26 cellular contexts compared by ENCODE assay signal in genomic region chr22:42310301-42310981, GRCh38. TPM values are rescaled to one million over a fixed set of nuclear protein-coding genes. Genes with fewer than 3 reads are reported as not detected.
DNase-seq lines count a peak whose midpoint lies in the region; ATAC-seq, FAIRE-seq and TF ChIP-seq lines count a peak whose summit lies in the region.
"Had no signal": no experiment of that assay in that cellular context is flagged by ENCODE, and none has a peak within 500 bp of the region (broad histone marks: within the 10 kb centered on the region; RNA-seq: fewer than 3 reads in every experiment).

No MANE protein-coding gene starts in this region.

- FAIRE-seq in astrocyte (lab: Jason Lieb, UNC), result no peak
- FAIRE-seq in pancreas (lab: Jason Lieb, UNC), result no peak
- FAIRE-seq: A549, frontal cortex, GM12892 had no signal

- whole genome bisulfite sequencing in mesendoderm (ENCODE audit: extremely low coverage, insufficient coverage, low lambda C conversion rate), result no CpG with 5 or more reads among the region's 15 CpGs
- 68% methylated on average over 15 of the region's 15 CpGs for WGBS in right cardiac atrium
- 83 to 87% methylated on average over 15 of the region's 15 CpGs for WGBS in pancreas, 2 donors

- H3K4me1 ChIP-seq in astrocyte (ENCODE audit: insufficient read depth, low read length) (peaks cover 9% of the 10 kb centered on the region), mesendoderm (ENCODE audit: control insufficient read depth, low read depth, low read length) (peaks cover 25% of the 10 kb centered on the region), right cardiac atrium (ENCODE audit: control insufficient read depth, insufficient read depth, low read length) (no peaks in the 10 kb centered on the region), pancreas (peaks cover 0 to 8% (median 6%) of the 10 kb centered on the region in 3 donors)

- no peak overlapping the region for H3K23ac ChIP-seq in mesendoderm (ENCODE audit: low read length)

- H3K4me3 Mint-ChIP-seq in activated naive CD8-positive, alpha-beta T cell, result peak overlapping the region; percentile 44
- H3K4me3 Mint-ChIP-seq in activated naive CD8-positive, alpha-beta T cell treated with anti-CD3 and anti-CD28 coated beads for 36 hours, result no peak overlapping the region
- no peak overlapping the region for H3K4me3 Mint-ChIP-seq in astrocyte (ENCODE audit: unreplicated experiment)
- H3K4me3 Mint-ChIP-seq: activated CD8-positive, alpha-beta T cell treated with anti-CD3 and anti-CD28 coated beads for 36 hours; IgD-negative memory B cell; nephron progenitor cell had no signal

- H3K27me3 Mint-ChIP-seq in activated naive CD8-positive, alpha-beta T cell, result no peaks in the 10 kb centered on the region
- no peaks in the 10 kb centered on the region for H3K27me3 Mint-ChIP-seq in activated naive CD8-positive, alpha-beta T cell treated with anti-CD3 and anti-CD28 coated beads for 36 hours
- peaks cover 29% of the 10 kb centered on the region for H3K27me3 Mint-ChIP-seq in astrocyte (ENCODE audit: low read depth, unreplicated experiment)
- H3K27me3 Mint-ChIP-seq: activated CD8-positive, alpha-beta T cell treated with anti-CD3 and anti-CD28 coated beads for 36 hours had no signal

- no peak overlapping the region for H4K5ac ChIP-seq in mesendoderm (ENCODE audit: low read length)

- H3K27ac Mint-ChIP-seq in activated naive CD8-positive, alpha-beta T cell, result no peak overlapping the region
- H3K27ac Mint-ChIP-seq in activated naive CD8-positive, alpha-beta T cell treated with anti-CD3 and anti-CD28 coated beads for 36 hours, result no peak overlapping the region
- peak overlapping the region; percentile 47 for H3K27ac Mint-ChIP-seq in astrocyte (ENCODE audit: unreplicated experiment)
- H3K27ac Mint-ChIP-seq: activated CD8-positive, alpha-beta T cell treated with anti-CD3 and anti-CD28 coated beads for 36 hours; nephron progenitor cell had no signal

- no peak overlapping the region for H3K4ac ChIP-seq in mesendoderm (ENCODE audit: low read depth, low read length)

- DNase-seq in activated naive CD8-positive, alpha-beta T cell treated with anti-CD3 and anti-CD28 coated beads for 36 hours, result no peak
- DNase-seq in astrocyte (ENCODE audit: low read depth) (no peak), mesendoderm (peak; percentile 52), right cardiac atrium (no peak), pancreas (no peak)
- DNase-seq: activated CD4-positive, CD25-positive, alpha-beta regulatory T cell treated with anti-CD3 and anti-CD28 coated beads, Interleukin-2, amount 50 U/mL, for 72 hours; activated CD8-positive, alpha-beta T cell treated with anti-CD3 and anti-CD28 coated beads for 36 hours; activated gamma-delta T cell; activated T-cell treated with anti-CD3 and anti-CD28 coated beads for 4 hours; effector CD8-positive, alpha-beta T cell; left ventricle myocardium inferior; mucosa of descending colon; NCI-H1105 treated with DMSO at 0.1 percent for 48 hours; NCI-H2081; nephron progenitor cell; NK-92 treated with Interleukin-12 subunit alpha and Interleukin-12 subunit beta, amount 100 ng/mL, for 24 hours; PC-9; SHP77; transverse colon had no signal

- no peaks in the 10 kb centered on the region for H3K9me3 ChIP-seq in astrocyte (ENCODE audit: insufficient read depth, low read depth, low read length)
- H3K9me3 ChIP-seq in right cardiac atrium (ENCODE audit: control insufficient read depth, low read length), result no peaks in the 10 kb centered on the region
- H3K9me3 ChIP-seq in pancreas, result no peaks in the 10 kb centered on the region
- H3K9me3 ChIP-seq: A549, left ventricle myocardium inferior, mucosa of descending colon, transverse colon had no signal

- TF ChIP-seq CTCF in astrocyte (IDR thresholded peaks at IDR 0.05; ENCODE audit: insufficient read depth, low read depth, low read length) (no peak), pancreas (IDR thresholded peaks at IDR 0.05) (no peak)

- H2BK5ac ChIP-seq in mesendoderm (ENCODE audit: low read length), result no peak overlapping the region

- H3K4me1 Mint-ChIP-seq in activated naive CD8-positive, alpha-beta T cell (ENCODE audit: low read depth), result peaks cover 66% of the 10 kb centered on the region
- peaks cover 54% of the 10 kb centered on the region for H3K4me1 Mint-ChIP-seq in activated naive CD8-positive, alpha-beta T cell treated with anti-CD3 and anti-CD28 coated beads for 36 hours
- peaks cover 7% of the 10 kb centered on the region for H3K4me1 Mint-ChIP-seq in astrocyte (ENCODE audit: low read depth, unreplicated experiment)

- no peaks in the 10 kb centered on the region for H3K9me3 Mint-ChIP-seq in activated naive CD8-positive, alpha-beta T cell (ENCODE audit: low read depth)
- H3K9me3 Mint-ChIP-seq in activated naive CD8-positive, alpha-beta T cell treated with anti-CD3 and anti-CD28 coated beads for 36 hours, result no peaks in the 10 kb centered on the region
- H3K9me3 Mint-ChIP-seq in astrocyte (ENCODE audit: unreplicated experiment), result no peaks in the 10 kb centered on the region
- H3K9me3 Mint-ChIP-seq: activated CD8-positive, alpha-beta T cell treated with anti-CD3 and anti-CD28 coated beads for 36 hours; IgD-negative memory B cell; nephron progenitor cell had no signal

- no peaks in the 10 kb centered on the region for H3K36me3 Mint-ChIP-seq in activated naive CD8-positive, alpha-beta T cell
- H3K36me3 Mint-ChIP-seq in activated naive CD8-positive, alpha-beta T cell treated with anti-CD3 and anti-CD28 coated beads for 36 hours, result no peaks in the 10 kb centered on the region
- no peaks in the 10 kb centered on the region for H3K36me3 Mint-ChIP-seq in astrocyte (ENCODE audit: low read depth, unreplicated experiment)

- H3K4me3 ChIP-seq in astrocyte (ENCODE audit: insufficient read depth, low read depth, low read length) (no peak overlapping the region), mesendoderm (ENCODE audit: low read length) (no peak overlapping the region), right cardiac atrium (ENCODE audit: low read length) (no peak overlapping the region), pancreas (no peak overlapping the region)
- H3K4me3 ChIP-seq: A549, left ventricle myocardium inferior, mucosa of descending colon, PC-9, transverse colon had no signal

- H3K18ac ChIP-seq in mesendoderm (ENCODE audit: low read length), result no peak overlapping the region

- H3K79me2 ChIP-seq in astrocyte (ENCODE audit: insufficient read depth, low read length), result no peaks in the 10 kb centered on the region
- no peaks in the 10 kb centered on the region for H3K79me2 ChIP-seq in mesendoderm (ENCODE audit: control insufficient read depth, insufficient read depth, low read length)

- H3K56ac ChIP-seq in mesendoderm (ENCODE audit: low read length), result no peak overlapping the region

- H3K4me2 ChIP-seq in astrocyte (ENCODE audit: low read length), result no peak overlapping the region
- no peak overlapping the region for H3K4me2 ChIP-seq in mesendoderm (ENCODE audit: low read length)
- H3K4me2 ChIP-seq: A549, PC-9 had no signal

- ATAC-seq in right cardiac atrium, result no peak
- ATAC-seq in GM21526 (IDR thresholded peaks at IDR 0.05; ENCODE audit: low FRiP score, unreplicated experiment), result no peak
- no peak for ATAC-seq in HG03135 (IDR thresholded peaks at IDR 0.05; ENCODE audit: unreplicated experiment)
- ATAC-seq in pancreas, result no peak
- ATAC-seq: A549; activated CD8-positive, alpha-beta T cell treated with anti-CD3 and anti-CD28 coated beads for 36 hours; mucosa of descending colon had no signal

- H3K79me1 ChIP-seq in mesendoderm (ENCODE audit: low read length), result no peaks in the 10 kb centered on the region

- H4K20me1 ChIP-seq in astrocyte (ENCODE audit: insufficient read depth, low read length), result peaks cover 47% of the 10 kb centered on the region

- H3K36me3 ChIP-seq in astrocyte (ENCODE audit: insufficient read depth, low read length), result no peaks in the 10 kb centered on the region
- no peaks in the 10 kb centered on the region for H3K36me3 ChIP-seq in mesendoderm (ENCODE audit: control insufficient read depth, insufficient read depth, low read length)
- H3K36me3 ChIP-seq in pancreas, result no peaks in the 10 kb centered on the region
- H3K36me3 ChIP-seq: left ventricle myocardium inferior, transverse colon had no signal

- no peak overlapping the region for H3K27ac ChIP-seq in astrocyte (ENCODE audit: low read depth, low read length)
- H3K27ac ChIP-seq in mesendoderm (ENCODE audit: low read depth, low read length), result no peak overlapping the region
- no peak overlapping the region for H3K27ac ChIP-seq in right cardiac atrium (ENCODE audit: low read length)
- H3K27ac ChIP-seq in pancreas, result no peak overlapping the region
- H3K27ac ChIP-seq: A549, left ventricle myocardium inferior, PC-9, transverse colon had no signal

- H3K9ac ChIP-seq in astrocyte (ENCODE audit: low read length) (no peak overlapping the region), mesendoderm (ENCODE audit: low read length) (no peak overlapping the region)

- H2AFZ ChIP-seq in astrocyte (ENCODE audit: low read depth, low read length), result no peak overlapping the region
- H2AFZ ChIP-seq: PC-9 had no signal

- intact Hi-C loops in right cardiac atrium (cut with DNase I), result no loop called here
- intact Hi-C loops in pancreas (cut with DNase I), result no loop called here

- H2BK15ac ChIP-seq in mesendoderm (replicated peaks; ENCODE audit: low read depth), result no peak overlapping the region

- peaks cover 4% of the 10 kb centered on the region for H3K27me3 ChIP-seq in astrocyte (ENCODE audit: insufficient read depth, low read length)
- no peaks in the 10 kb centered on the region for H3K27me3 ChIP-seq in mesendoderm (ENCODE audit: insufficient read depth, low read length, poor library complexity)
- H3K27me3 ChIP-seq in right cardiac atrium (ENCODE audit: control insufficient read depth, insufficient read depth), result no peaks in the 10 kb centered on the region
- no peaks in the 10 kb centered on the region for H3K27me3 ChIP-seq in pancreas
- H3K27me3 ChIP-seq: transverse colon had no signal

- H2BK120ac ChIP-seq in mesendoderm (ENCODE audit: low read depth, low read length), result no peak overlapping the region

- H2AK5ac ChIP-seq in mesendoderm (ENCODE audit: low read length), result no peak overlapping the region

- H4K8ac ChIP-seq in mesendoderm (ENCODE audit: low read depth, low read length), result no peak overlapping the region

RNA-seq across cellular contexts. Expression of gene TCF20, which starts 40.0 kb away (rescaled TPM):
- total RNA-seq in activated naive CD8-positive, alpha-beta T cell treated with anti-CD3 and anti-CD28 coated beads for 36 hours, result 10 to 100 TPM; 62.4 to 68.4 TPM
- total RNA-seq in astrocyte, result 37.3 and 37.6 TPM in 2 replicates
- polyA plus RNA-seq in mesendoderm (2013, experiment 1 of 2), result 28.5 TPM
- polyA plus RNA-seq in mesendoderm (2013, experiment 2 of 2), result 28.6 TPM
- total RNA-seq in right cardiac atrium, result 10 to 100 TPM; 16.3 to 19.6 (median 17.9) TPM
- polyA plus RNA-seq in right cardiac atrium, result 6.5 TPM
- 10 to 100 TPM; 15.8 to 28.3 (median 17.8) TPM for total RNA-seq in pancreas
- 1 to 10 TPM; 7.8 to 8.1 TPM for polyA plus RNA-seq in pancreas
